ENCODE assay signal across 1 cellular context in the genomic region with DNA sequence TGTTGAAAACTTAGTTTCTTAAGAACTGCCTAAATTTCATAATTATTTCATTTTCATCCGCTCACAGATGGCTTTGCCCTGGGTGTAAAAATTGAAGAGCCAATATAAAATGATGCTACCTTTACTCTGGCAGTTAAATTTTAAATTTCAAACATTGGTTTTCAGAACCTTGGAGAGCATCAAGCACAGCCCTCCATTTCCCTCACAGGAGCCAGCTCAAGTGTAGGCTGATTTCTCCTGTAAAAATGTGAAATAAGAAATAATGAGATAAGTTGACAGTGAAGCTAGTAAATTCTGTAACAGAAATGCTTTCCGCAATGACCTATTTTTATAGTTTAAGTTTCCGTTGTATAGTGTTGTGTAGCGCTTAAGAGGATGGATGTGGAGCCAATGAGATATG.
TF ChIP-seq lines count a peak whose summit lies in the region.

No MANE protein-coding gene starts in this region.

TF ChIP-seq in HCT116, 20 proteins besides CTCF, POLR2A, EP300 and RAD21 (continued from another document):
- TF ChIP-seq, protein P1, sequence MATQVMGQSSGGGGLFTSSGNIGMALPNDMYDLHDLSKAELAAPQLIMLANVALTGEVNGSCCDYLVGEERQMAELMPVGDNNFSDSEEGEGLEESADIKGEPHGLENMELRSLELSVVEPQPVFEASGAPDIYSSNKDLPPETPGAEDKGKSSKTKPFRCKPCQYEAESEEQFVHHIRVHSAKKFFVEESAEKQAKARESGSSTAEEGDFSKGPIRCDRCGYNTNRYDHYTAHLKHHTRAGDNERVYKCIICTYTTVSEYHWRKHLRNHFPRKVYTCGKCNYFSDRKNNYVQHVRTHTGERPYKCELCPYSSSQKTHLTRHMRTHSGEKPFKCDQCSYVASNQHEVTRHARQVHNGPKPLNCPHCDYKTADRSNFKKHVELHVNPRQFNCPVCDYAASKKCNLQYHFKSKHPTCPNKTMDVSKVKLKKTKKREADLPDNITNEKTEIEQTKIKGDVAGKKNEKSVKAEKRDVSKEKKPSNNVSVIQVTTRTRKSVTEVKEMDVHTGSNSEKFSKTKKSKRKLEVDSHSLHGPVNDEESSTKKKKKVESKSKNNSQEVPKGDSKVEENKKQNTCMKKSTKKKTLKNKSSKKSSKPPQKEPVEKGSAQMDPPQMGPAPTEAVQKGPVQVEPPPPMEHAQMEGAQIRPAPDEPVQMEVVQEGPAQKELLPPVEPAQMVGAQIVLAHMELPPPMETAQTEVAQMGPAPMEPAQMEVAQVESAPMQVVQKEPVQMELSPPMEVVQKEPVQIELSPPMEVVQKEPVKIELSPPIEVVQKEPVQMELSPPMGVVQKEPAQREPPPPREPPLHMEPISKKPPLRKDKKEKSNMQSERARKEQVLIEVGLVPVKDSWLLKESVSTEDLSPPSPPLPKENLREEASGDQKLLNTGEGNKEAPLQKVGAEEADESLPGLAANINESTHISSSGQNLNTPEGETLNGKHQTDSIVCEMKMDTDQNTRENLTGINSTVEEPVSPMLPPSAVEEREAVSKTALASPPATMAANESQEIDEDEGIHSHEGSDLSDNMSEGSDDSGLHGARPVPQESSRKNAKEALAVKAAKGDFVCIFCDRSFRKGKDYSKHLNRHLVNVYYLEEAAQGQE (IDR thresholded peaks at IDR 0.05; ENCODE audit: low read depth), result peak; percentile 46
